18 cellular contexts compared by ENCODE assay signal in the genomic region with DNA sequence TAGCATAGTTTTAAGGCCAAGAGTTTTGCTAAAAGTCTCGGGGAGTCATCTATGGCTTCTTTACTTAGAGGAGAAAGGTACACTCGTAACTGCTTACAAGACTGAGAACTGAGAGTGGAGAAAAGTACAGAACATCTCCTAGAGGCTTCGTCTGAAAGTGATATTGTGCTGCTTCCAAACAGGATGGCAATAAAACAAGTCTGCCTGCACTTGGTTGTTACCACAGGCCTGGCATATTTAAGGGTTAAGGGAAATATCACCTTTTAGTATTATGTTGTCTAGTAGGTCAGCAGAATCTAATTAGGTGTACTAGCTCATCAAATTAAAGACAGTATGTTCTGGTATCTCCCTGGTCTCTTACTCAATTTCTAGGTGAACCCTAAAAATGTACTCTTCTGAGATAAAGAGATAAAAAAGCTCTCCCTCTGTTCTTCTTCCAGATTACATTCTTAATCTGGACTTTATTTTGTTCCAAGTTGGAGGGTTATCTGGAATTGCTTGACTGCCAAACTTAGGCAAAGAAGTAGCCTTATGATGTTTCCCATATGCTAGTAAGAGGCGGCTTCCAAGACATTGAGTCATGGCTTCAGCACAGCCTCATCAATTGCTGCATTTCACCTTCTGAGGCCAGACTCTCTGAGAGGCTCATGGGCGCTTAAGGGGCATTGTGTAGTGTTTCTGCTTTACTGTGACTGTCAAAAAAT.
A peak's percentile ranks its signal among the peaks of the same experiment; 100 is the strongest.
DNase-seq lines count a peak whose midpoint lies in the region; ATAC-seq and TF ChIP-seq lines count a peak whose summit lies in the region.
"Had no signal": no experiment of that assay in that cellular context is flagged by ENCODE, and none has a peak within 500 bp of the region (broad histone marks: within the 10 kb centered on the region; RNA-seq: fewer than 3 reads in every experiment).

No MANE protein-coding gene starts in this region.

- TF ChIP-seq CTCF in foreskin keratinocyte (conservative IDR thresholded peaks at IDR 0.05) = no peak

- H3K27ac ChIP-seq in foreskin keratinocyte = no peak overlapping the region
- H3K27ac ChIP-seq: hepatocyte had no signal

- ATAC-seq in foreskin keratinocyte (peak; percentile 33), GM21529 (IDR thresholded peaks at IDR 0.05; ENCODE audit: unreplicated experiment) (no peak)
- ATAC-seq: CD8-positive, alpha-beta T cell; stimulated activated naive CD8-positive, alpha-beta T cell treated with anti-CD3 and anti-CD28 coated beads, Interleukin-15, Interleukin-2, amounts not matched to agents 100 U/mL and 50 U/mL, for 24 hours had no signal

- H3K4me1 ChIP-seq in foreskin keratinocyte = no peaks in the 10 kb centered on the region

- H3K4me3 ChIP-seq in skeletal muscle cell (ENCODE audit: low read depth, low read length) = no peak overlapping the region
- H3K4me3 ChIP-seq: hepatocyte had no signal

- peak; percentile 31 for DNase-seq in NCI-H82 (lab: John Stamatoyannopoulos, UW)
- DNase-seq in NCI-H82 treated with DMSO at 0.1 percent for 48 hours (lab: John Stamatoyannopoulos, UW; ENCODE audit: unreplicated experiment) = no peak
- peak; percentile 40 for DNase-seq in astrocyte of the hippocampus (ENCODE audit: low read depth, low spot score)
- peak in 1 of 2 donors; percentile 3 for DNase-seq in foreskin keratinocyte
- DNase-seq in skeletal muscle cell (ENCODE audit: low read depth) = peak; percentile 11
- no peak for DNase-seq in NCI-H748 treated with DMSO at 0.1 percent for 48 hours (lab: John Stamatoyannopoulos, UW)
- no peak for DNase-seq in NCI-H2227 treated with DMSO at 0.1 percent for 48 hours (lab: John Stamatoyannopoulos, UW)
- DNase-seq: 8988T; activated effector memory CD4-positive, alpha-beta T cell treated with Interleukin-2 at 50 U/mL for 16 hours; CD8-positive, alpha-beta T cell; cortex of kidney; EL; NCI-H1930; NCI-H524; SIG-M5; stimulated activated naive CD8-positive, alpha-beta T cell treated with anti-CD3 and anti-CD28 coated beads, Interleukin-15, Interleukin-2, amounts not matched to agents 100 U/mL and 50 U/mL, for 24 hours had no signal

- peaks cover 2% of the 10 kb centered on the region for H3K27me3 ChIP-seq in foreskin keratinocyte
- H3K27me3 ChIP-seq: hepatocyte had no signal

Comparison
In these comparisons a context has a peak if more than half of its experiments do, and no peak if none do; other contexts are left out.
1. DNase-seq: peak in NCI-H82 (single experiment), astrocyte of the hippocampus (single experiment) and skeletal muscle cell (single experiment); none in NCI-H82 treated with DMSO at 0.1 percent for 48 hours (single experiment), NCI-H748 treated with DMSO at 0.1 percent for 48 hours (single experiment) and NCI-H2227 treated with DMSO at 0.1 percent for 48 hours (single experiment).